17 cellular contexts compared by ENCODE assay signal in genomic region chr5:116944171-116944570, GRCh38.
A peak's percentile ranks its signal among the peaks of the same experiment; 100 is the strongest.
DNase-seq lines count a peak whose midpoint lies in the region; TF ChIP-seq lines count a peak whose summit lies in the region.
"Had no signal": no experiment of that assay in that cellular context is flagged by ENCODE, and none has a peak within 500 bp of the region (broad histone marks: within the 10 kb centered on the region; RNA-seq: fewer than 3 reads in every experiment).

No MANE protein-coding gene starts in this region.

- no peak overlapping the region for H3K4me2 ChIP-seq in neuronal stem cell (ENCODE audit: insufficient read depth, low read length, poor library complexity, severe bottlenecking)

- no peak overlapping the region for H2BK120ac ChIP-seq in neuronal stem cell (ENCODE audit: low read depth, low read length)

- no peak overlapping the region for H3K4me3 Mint-ChIP-seq in glutamatergic neuron (ENCODE audit: unreplicated experiment)
- no peak overlapping the region for H3K4me3 Mint-ChIP-seq in HFFc6
- H3K4me3 Mint-ChIP-seq: central memory CD8-positive, alpha-beta T cell had no signal

- H3K9me3 Mint-ChIP-seq in glutamatergic neuron (ENCODE audit: unreplicated experiment) (peaks cover 8% of the 10 kb centered on the region), HFFc6 (peaks cover 44% of the 10 kb centered on the region)

- no peak for TF ChIP-seq CTCF in glutamatergic neuron (IDR thresholded peaks at IDR 0.05; ENCODE audit: partially characterized antibody, unreplicated experiment)
- TF ChIP-seq CTCF in HFFc6 (IDR thresholded peaks at IDR 0.05), result no peak

- peak; percentile 56 for DNase-seq in H4 (ENCODE audit: low spot score)
- peak; percentile 50 for DNase-seq in SK-N-DZ (ENCODE audit: low spot score)
- DNase-seq in glutamatergic neuron, result no peak
- peak; percentile 9 for DNase-seq in renal cortical epithelial cell (ENCODE audit: low read depth)
- DNase-seq in HFFc6, result no peak
- DNase-seq in neuronal stem cell (ENCODE audit: low spot score), result no peak
- DNase-seq in activated T-cell treated with anti-CD3 and anti-CD28 coated beads, Interleukin-2, amount 50 U/mL, for 48 hours, result no peak
- DNase-seq in SW 1271 (lab: John Stamatoyannopoulos, UW), result no peak
- DNase-seq: BE2C; effector memory CD4-positive, alpha-beta T cell; H7; left ventricle myocardium inferior; NCI-H1436 treated with DMSO at 0.1 percent for 48 hours; NCI-H2227 treated with DMSO at 0.1 percent for 48 hours; NK-92 treated with Interleukin-12 subunit alpha and Interleukin-12 subunit beta, amount 100 ng/mL, for 24 hours had no signal

- H3K9me3 ChIP-seq in neuronal stem cell (replicated peaks in 1 of 2; ENCODE audit: control insufficient read depth in 2 of 2, insufficient read depth in 1 of 2, low read depth in 1 of 2, low read length in 2 of 2), result peaks cover 0 to 3% of the 10 kb centered on the region in 2 donors
- H3K9me3 ChIP-seq: BE2C, left ventricle myocardium inferior had no signal

- no peak overlapping the region for H4K8ac ChIP-seq in neuronal stem cell (ENCODE audit: low read depth, low read length)

- no peak overlapping the region for H3K23ac ChIP-seq in neuronal stem cell (ENCODE audit: low read depth, low read length, poor library complexity)

- H3K27me3 ChIP-seq in neuronal stem cell (ENCODE audit: control insufficient read depth in 3 of 3, insufficient read depth in 3 of 3, low read depth in 1 of 3, low read length in 3 of 3), result no peaks in the 10 kb centered on the region
- H3K27me3 ChIP-seq: BE2C had no signal

- H2BK12ac ChIP-seq in neuronal stem cell (ENCODE audit: low read length), result no peak overlapping the region

- WGBS in neuronal stem cell (ENCODE audit: extremely low coverage in 2 of 2, insufficient read length in 2 of 2, insufficient replicate concordance in 1 of 2), 2 donors, result no CpG with 5 or more reads among the region's 4 CpGs

- no peak overlapping the region for H3K18ac ChIP-seq in neuronal stem cell (ENCODE audit: low read length)

- no peak overlapping the region for H2BK5ac ChIP-seq in neuronal stem cell (ENCODE audit: low read length)

- no peaks in the 10 kb centered on the region for H3K79me1 ChIP-seq in neuronal stem cell (ENCODE audit: low read depth, low read length)

- H3K36me3 ChIP-seq in neuronal stem cell (replicated peaks in 1 of 2; ENCODE audit: control insufficient read depth in 2 of 2, insufficient read depth in 2 of 2, low read length in 2 of 2), result no peaks in the 10 kb centered on the region
- H3K36me3 ChIP-seq: BE2C, left ventricle myocardium inferior had no signal

- no peak overlapping the region for H3K4me3 ChIP-seq in neuronal stem cell (ENCODE audit: low read length in 2 of 2)
- H3K4me3 ChIP-seq: left ventricle myocardium inferior had no signal

- peaks cover 3% of the 10 kb centered on the region for H3K27me3 Mint-ChIP-seq in glutamatergic neuron (ENCODE audit: unreplicated experiment)
- peaks cover 2% of the 10 kb centered on the region; the same call in 1 of the 2 replicates for H3K27me3 Mint-ChIP-seq in HFFc6 (ENCODE audit: insufficient read depth)
- H3K27me3 Mint-ChIP-seq: central memory CD8-positive, alpha-beta T cell had no signal

- no peak overlapping the region for H2AK5ac ChIP-seq in neuronal stem cell (ENCODE audit: low read depth, low read length)

- no peak overlapping the region for H2AFZ ChIP-seq in neuronal stem cell (ENCODE audit: low read length)
- H2AFZ ChIP-seq: parathyroid adenoma had no signal

- H3K9ac ChIP-seq in neuronal stem cell (ENCODE audit: low read depth, low read length, poor library complexity), result no peak overlapping the region
- H3K9ac ChIP-seq: parathyroid adenoma had no signal

- peaks cover 0 to 4% of the 10 kb centered on the region in 2 donors for H3K4me1 ChIP-seq in neuronal stem cell (ENCODE audit: control insufficient read depth in 2 of 2, insufficient read depth in 1 of 2, low read depth in 1 of 2, low read length in 2 of 2)
- H3K4me1 ChIP-seq: BE2C, parathyroid adenoma had no signal

- H3K4me1 Mint-ChIP-seq in glutamatergic neuron (ENCODE audit: low read depth, unreplicated experiment), result peaks cover 28% of the 10 kb centered on the region
- H3K4me1 Mint-ChIP-seq in HFFc6 (ENCODE audit: low read depth), result no peaks in the 10 kb centered on the region

- no peak overlapping the region for H4K91ac ChIP-seq in neuronal stem cell (ENCODE audit: low read depth, low read length, poor library complexity)

- no peak overlapping the region for H3K14ac ChIP-seq in neuronal stem cell (ENCODE audit: low read length)

- no peak overlapping the region for H3K27ac ChIP-seq in neuronal stem cell (replicated peaks; ENCODE audit: low read length)
- H3K27ac ChIP-seq: left ventricle myocardium inferior, parathyroid adenoma had no signal

- no peak overlapping the region for H2BK15ac ChIP-seq in neuronal stem cell (ENCODE audit: low read length)

- H3K27ac Mint-ChIP-seq in glutamatergic neuron (ENCODE audit: unreplicated experiment) (peak overlapping the region; percentile 35), HFFc6 (no peak overlapping the region)

- no peaks in the 10 kb centered on the region for H3K36me3 Mint-ChIP-seq in glutamatergic neuron (ENCODE audit: unreplicated experiment)
- no peaks in the 10 kb centered on the region for H3K36me3 Mint-ChIP-seq in HFFc6 (ENCODE audit: low read depth)

- no peak overlapping the region for H3K4ac ChIP-seq in neuronal stem cell (ENCODE audit: low read length)

Comparison
In these comparisons a context has a peak if more than half of its experiments do, and no peak if none do; other contexts are left out.
1. DNase-seq: peak in H4 (single experiment), SK-N-DZ (single experiment) and renal cortical epithelial cell (single experiment); none in glutamatergic neuron (single experiment), HFFc6 (single experiment), neuronal stem cell (single experiment), activated T-cell treated with anti-CD3 and anti-CD28 coated beads, Interleukin-2, amount 50 U/mL, for 48 hours (0 of 2) and SW 1271 (0 of 2).